Comparison of ENCODE assay signal across 14 cellular contexts in the genomic region with DNA sequence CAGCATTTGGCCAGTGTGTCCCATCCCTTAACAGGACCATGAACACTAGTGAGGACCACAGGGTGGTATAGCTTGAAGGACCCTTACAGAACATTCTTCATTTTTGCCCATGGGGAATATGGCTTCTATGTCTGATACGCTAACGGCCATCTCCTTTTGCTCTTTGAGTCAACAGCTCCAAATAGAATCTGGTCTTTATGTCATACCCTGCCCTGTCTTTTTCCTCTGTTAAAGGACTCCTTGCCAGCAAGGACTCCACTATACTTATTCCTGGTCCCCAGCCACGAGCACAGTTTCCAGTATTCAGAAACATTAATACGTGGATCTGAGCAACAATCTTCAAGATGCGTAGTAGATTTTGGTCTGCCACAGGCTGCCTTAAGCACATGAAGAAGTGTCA. TPM values are rescaled to one million over a fixed set of nuclear protein-coding genes. Genes with fewer than 3 reads are reported as not detected.
DNase-seq lines count a peak whose midpoint lies in the region; ATAC-seq, FAIRE-seq and TF ChIP-seq lines count a peak whose summit lies in the region.
"Had no signal": no experiment of that assay in that cellular context is flagged by ENCODE, and none has a peak within 500 bp of the region (broad histone marks: within the 10 kb centered on the region; RNA-seq: fewer than 3 reads in every experiment).

No MANE protein-coding gene starts in this region.

- no peak for FAIRE-seq in HepG2 (lab: Jason Lieb, UNC)

- H3K4me1 ChIP-seq in DND-41 (ENCODE audit: insufficient read depth, low read length) (peaks cover 38% of the 10 kb centered on the region), right cardiac atrium (ENCODE audit: control insufficient read depth, insufficient read depth, low read length) (peaks cover 9% of the 10 kb centered on the region), sigmoid colon (peaks cover 0 to 22% (median 17%) of the 10 kb centered on the region in 4 donors), HepG2 (ENCODE audit: insufficient read depth, low read length) (peaks cover 40% of the 10 kb centered on the region)

- TF ChIP-seq CTCF in DND-41 (IDR thresholded peaks at IDR 0.05; ENCODE audit: borderline replicate concordance, extremely low read depth, low read length, poor library complexity, severe bottlenecking) (no peak), brain microvascular endothelial cell (IDR thresholded peaks at IDR 0.05; ENCODE audit: low read depth, low read length, missing control alignments) (no peak), sigmoid colon (IDR thresholded peaks at IDR 0.05) (no peak), HepG2 (CRISPR knock-in tag; IDR thresholded peaks at IDR 0.05) (no peak)

- WGBS in right cardiac atrium = 60% methylated on average over 5 of the region's 5 CpGs
- 92 to 94% methylated on average over 5 of the region's 5 CpGs for WGBS in sigmoid colon, 2 donors
- WGBS in HepG2 (ENCODE audit: low lambda C conversion rate) = 97% methylated on average over 5 of the region's 5 CpGs

- intact Hi-C loops in right cardiac atrium (cut with DNase I) (no loop called here), sigmoid colon (cut with DNase I) (no loop called here), HepG2 (cut with micrococcal nuclease; ENCODE audit: unreplicated experiment) (no loop called here)

- no peaks in the 10 kb centered on the region for H3K27me3 ChIP-seq in DND-41 (ENCODE audit: insufficient read depth, low read length, poor library complexity)
- H3K27me3 ChIP-seq in brain microvascular endothelial cell (replicated peaks) = no peaks in the 10 kb centered on the region
- H3K27me3 ChIP-seq in right cardiac atrium (ENCODE audit: control insufficient read depth, insufficient read depth) = no peaks in the 10 kb centered on the region
- no peaks in the 10 kb centered on the region for H3K27me3 ChIP-seq in sigmoid colon
- H3K27me3 ChIP-seq in HepG2 (ENCODE audit: control insufficient read depth in 1 of 2, insufficient read depth in 2 of 2, low read length in 2 of 2) = no peaks in the 10 kb centered on the region

- ATAC-seq in DND-41 (ENCODE audit: insufficient read depth, low read depth) = no peak
- ATAC-seq in right cardiac atrium = peak; percentile 12 to 44
- ATAC-seq in HepG2 = no peak
- ATAC-seq: T-helper 17 cell had no signal

- H3K9me3 ChIP-seq in DND-41 (ENCODE audit: insufficient read depth, low read length, severe bottlenecking) (peaks cover 10% of the 10 kb centered on the region), right cardiac atrium (ENCODE audit: control insufficient read depth, low read length) (no peaks in the 10 kb centered on the region), sigmoid colon (peaks cover 0 to 6% (median 1%) of the 10 kb centered on the region in 4 donors), HepG2 (ENCODE audit: low read length) (peaks cover 15% of the 10 kb centered on the region; the same call in 1 of the 2 replicates)

- no peak overlapping the region for H3K4me2 ChIP-seq in DND-41 (ENCODE audit: insufficient read depth, low read length)
- H3K4me2 ChIP-seq in HepG2 (ENCODE audit: low read depth, low read length) = no peak overlapping the region

- H3K4me3 ChIP-seq in DND-41 (ENCODE audit: low read depth in 1 of 2, low read length in 2 of 2) = no peak overlapping the region
- H3K4me3 ChIP-seq in brain microvascular endothelial cell (ENCODE audit: low read depth, low read length) = no peak overlapping the region
- no peak overlapping the region for H3K4me3 ChIP-seq in right cardiac atrium (ENCODE audit: low read length)
- H3K4me3 ChIP-seq in sigmoid colon = no peak overlapping the region
- H3K4me3 ChIP-seq in HepG2 (replicated peaks in 1 of 3; ENCODE audit: insufficient read depth in 1 of 3, low read depth in 2 of 3, low read length in 3 of 3) = no peak overlapping the region

- H3K79me2 ChIP-seq in DND-41 (ENCODE audit: insufficient read depth, low read length) = no peaks in the 10 kb centered on the region
- no peaks in the 10 kb centered on the region for H3K79me2 ChIP-seq in HepG2 (ENCODE audit: insufficient read depth, low read length)

- TF ChIP-seq POLR2A in sigmoid colon (IDR thresholded peaks at IDR 0.05) (no peak), HepG2 (IDR thresholded peaks at IDR 0.05; ENCODE audit: insufficient read depth in 1 of 2, low read depth in 2 of 2, low read length in 2 of 2) (no peak)

- H3K9ac ChIP-seq in DND-41 (ENCODE audit: low read depth, low read length) (no peak overlapping the region), HepG2 (ENCODE audit: insufficient read depth, low read depth, low read length) (no peak overlapping the region)

- H2AFZ ChIP-seq in DND-41 (ENCODE audit: low read depth, low read length) = no peak overlapping the region
- no peak overlapping the region for H2AFZ ChIP-seq in HepG2 (ENCODE audit: low read length)

- TF ChIP-seq EP300 in sigmoid colon (IDR thresholded peaks at IDR 0.05) = no peak
- no peak for TF ChIP-seq EP300 in HepG2 (IDR thresholded peaks at IDR 0.05; ENCODE audit: low read depth in 2 of 2, low read length in 2 of 2)
- no peak for TF ChIP-seq EP300 in HepG2 (CRISPR knock-in tag; IDR thresholded peaks at IDR 0.05; ENCODE audit: borderline replicate concordance)

- no peaks in the 10 kb centered on the region for H4K20me1 ChIP-seq in DND-41 (ENCODE audit: insufficient read depth, low read length)
- H4K20me1 ChIP-seq in HepG2 (ENCODE audit: insufficient read depth, low read length) = no peaks in the 10 kb centered on the region

- H3K27ac ChIP-seq in DND-41 (ENCODE audit: low read length) = peak overlapping the region; percentile 81
- H3K27ac ChIP-seq in brain microvascular endothelial cell = peak overlapping the region; percentile 81
- peak overlapping the region; percentile 48 for H3K27ac ChIP-seq in right cardiac atrium (ENCODE audit: low read length)
- peak overlapping the region; percentile 38 to 60 (median 46) for H3K27ac ChIP-seq in sigmoid colon
- H3K27ac ChIP-seq in HepG2 (ENCODE audit: extremely low read length, insufficient read depth, low read length) = no peak overlapping the region

- POLR2A ChIA-PET in HepG2 (lab: Yijun Ruan, JAX) = interaction anchor here (1.2 to 3.0 kb wide), 3 partner anchors 10 to 54 kb away, joined by 3 to 33 read pairs (median 7); a partner anchor contains a TSS

- BruUV-seq in HepG2 (replicated peaks; lab: Mats Ljungman, UMichigan) = no TSS peak

- in situ Hi-C loops in brain microvascular endothelial cell (cut with HindIII; ENCODE audit: low pct_ligation_motif_present, low sequenced_read_pairs) = no loop called here
- in situ Hi-C loops in HepG2 (cut with HindIII; ENCODE audit: extremely low pct_ligation_motif_present, low pct_unique_long_range_greater_than_20kb) = no loop called here

- DNase-seq in DND-41 (no peak), brain microvascular endothelial cell (no peak), right cardiac atrium (no peak), sigmoid colon (no peak), dedifferentiated amniotic fluid mesenchymal stem cell (ENCODE audit: extremely low spot score) (no peak), HepG2 (ENCODE audit: low spot score) (no peak), NCI-H2107 treated with DMSO at 0.1 percent for 48 hours (lab: John Stamatoyannopoulos, UW; ENCODE audit: unreplicated experiment) (no peak), AG08395 (ENCODE audit: low spot score) (no peak)
- DNase-seq: activated CD4-positive, alpha-beta T cell treated with anti-CD3 and anti-CD28 coated beads for 48 hours; activated T-cell treated with anti-CD3 and anti-CD28 coated beads, Interleukin-2, amount 50 U/mL, for 24 hours; effector CD8-positive, alpha-beta T cell; NCI-H1436; NCI-H524 treated with DMSO at 0.1 percent for 48 hours; T-helper 17 cell had no signal

- CTCF ChIA-PET in HepG2 (lab: Yijun Ruan, JAX; ENCODE audit: low intra/inter-chr PET ratio, low total read pairs) = no interaction called here

- H3K36me3 ChIP-seq in DND-41 (ENCODE audit: insufficient read depth, low read length) (no peaks in the 10 kb centered on the region), brain microvascular endothelial cell (replicated peaks) (no peaks in the 10 kb centered on the region), sigmoid colon (no peaks in the 10 kb centered on the region), HepG2 (replicated peaks in 1 of 2; ENCODE audit: control insufficient read depth in 1 of 2, insufficient read depth in 2 of 2, low read length in 2 of 2) (no peaks in the 10 kb centered on the region)

- no peak for TF ChIP-seq RAD21 in HepG2 (CRISPR knock-in tag; IDR thresholded peaks at IDR 0.05)

RNA-seq across cellular contexts. Expression of a gene that starts 22.5 kb away (rescaled TPM):
- total RNA-seq in right cardiac atrium (10 to 100 TPM; 27.3 to 42.1 (median 32.7) TPM), sigmoid colon (10 to 100 TPM; 19.6 to 88.0 (median 22.9) TPM), HepG2 (2016; rRNA removed; fragmentation: Illumina TruSeq; extraction: Trizol) (41.4 and 60.1 TPM in 2 replicates)
- polyA plus RNA-seq in right cardiac atrium (23.6 TPM), sigmoid colon (100 to 1,000 TPM in 2 of 3 donors, 10 to 100 TPM in 1; 97.9 to 230 (median 161) TPM), HepG2 (2011; rRNA removed) (48.7 and 60.5 TPM in 2 replicates)
- total RNA-seq in HepG2 (2016; cell fraction: cytosol; rRNA removed; fragmentation: Illumina TruSeq; extraction: Trizol; ENCODE audit: low read depth) = 22.9 and 24.8 TPM in 2 replicates
- 40.1 and 52.3 TPM in 2 replicates for total RNA-seq in HepG2 (2016; cell fraction: insoluble cytoplasmic fraction; rRNA removed; fragmentation: Illumina TruSeq; extraction: Trizol)
- total RNA-seq in HepG2 (2016; cell fraction: membrane; rRNA removed; fragmentation: Illumina TruSeq; extraction: Trizol) = 38.4 and 42.1 TPM in 2 replicates
- total RNA-seq in HepG2 (2016; cell fraction: nucleus; rRNA removed; fragmentation: Illumina TruSeq; extraction: Trizol) = 23.4 and 26.0 TPM in 2 replicates
- 35.1 and 50.0 TPM in 2 replicates for polyA plus RNA-seq in HepG2 (2011; cell fraction: cytosol; rRNA removed)
- 16.6 and 20.7 TPM in 2 replicates for polyA plus RNA-seq in HepG2 (2011; cell fraction: nucleus; rRNA removed)
- 55.8 and 68.9 TPM in 2 replicates for polyA plus RNA-seq in HepG2 (2012)
- 37.2 and 40.1 TPM in 2 replicates for polyA plus RNA-seq in HepG2 (2016; cell fraction: cytosol; fragmentation: Illumina TruSeq; extraction: Trizol; ENCODE audit: low read depth)
- 67.5 and 71.1 TPM in 2 replicates for polyA plus RNA-seq in HepG2 (2016; cell fraction: insoluble cytoplasmic fraction; fragmentation: Illumina TruSeq; extraction: Trizol; ENCODE audit: low read depth)
- polyA plus RNA-seq in HepG2 (2016; cell fraction: membrane; fragmentation: Illumina TruSeq; extraction: Trizol; ENCODE audit: low read depth) = 42.6 and 44.3 TPM in 2 replicates
- 39.9 and 41.4 TPM in 2 replicates for polyA plus RNA-seq in HepG2 (2016; cell fraction: nucleus; fragmentation: Illumina TruSeq; extraction: Trizol; ENCODE audit: insufficient read depth, low read depth)
- polyA minus RNA-seq in HepG2 (2011; rRNA and poly(A)+ RNA removed; ENCODE audit: low replicate concordance) = 29.1 and 31.0 TPM in 2 replicates
- 46.4 and 51.7 TPM in 2 replicates for polyA minus RNA-seq in HepG2 (2011; cell fraction: cytosol; rRNA and poly(A)+ RNA removed)
- polyA minus RNA-seq in HepG2 (2011; cell fraction: nucleus; rRNA and poly(A)+ RNA removed) = 32.6 and 44.3 TPM in 2 replicates

RNA-seq across cellular contexts. Expression of a gene that starts 53.9 kb away (rescaled TPM):
- total RNA-seq in right cardiac atrium (10 to 100 TPM; 34.7 to 49.3 (median 43.6) TPM), sigmoid colon (10 to 100 TPM; 41.0 to 56.6 (median 47.9) TPM), HepG2 (2016; rRNA removed; fragmentation: Illumina TruSeq; extraction: Trizol) (88.9 and 90.3 TPM in 2 replicates)
- polyA plus RNA-seq in right cardiac atrium (44.1 TPM), sigmoid colon (10 to 100 TPM; 42.0 to 49.5 (median 47.3) TPM), HepG2 (2011; rRNA removed) (73.4 and 77.7 TPM in 2 replicates)
- total RNA-seq in HepG2 (2016; cell fraction: cytosol; rRNA removed; fragmentation: Illumina TruSeq; extraction: Trizol; ENCODE audit: low read depth) = 14.5 and 15.0 TPM in 2 replicates
- total RNA-seq in HepG2 (2016; cell fraction: insoluble cytoplasmic fraction; rRNA removed; fragmentation: Illumina TruSeq; extraction: Trizol) = 82.7 and 90.1 TPM in 2 replicates
- 49.2 and 50.7 TPM in 2 replicates for total RNA-seq in HepG2 (2016; cell fraction: membrane; rRNA removed; fragmentation: Illumina TruSeq; extraction: Trizol)
- total RNA-seq in HepG2 (2016; cell fraction: nucleus; rRNA removed; fragmentation: Illumina TruSeq; extraction: Trizol) = 48.4 and 54.7 TPM in 2 replicates
- polyA plus RNA-seq in HepG2 (2011; cell fraction: cytosol; rRNA removed) = 83.3 and 106 TPM in 2 replicates
- 69.3 and 70.9 TPM in 2 replicates for polyA plus RNA-seq in HepG2 (2011; cell fraction: nucleus; rRNA removed)
- polyA plus RNA-seq in HepG2 (2012) = 57.7 and 65.4 TPM in 2 replicates
- polyA plus RNA-seq in HepG2 (2016; cell fraction: cytosol; fragmentation: Illumina TruSeq; extraction: Trizol; ENCODE audit: low read depth) = 15.1 and 16.9 TPM in 2 replicates
- 96.1 and 98.5 TPM in 2 replicates for polyA plus RNA-seq in HepG2 (2016; cell fraction: insoluble cytoplasmic fraction; fragmentation: Illumina TruSeq; extraction: Trizol; ENCODE audit: low read depth)
- 36.1 and 39.8 TPM in 2 replicates for polyA plus RNA-seq in HepG2 (2016; cell fraction: membrane; fragmentation: Illumina TruSeq; extraction: Trizol; ENCODE audit: low read depth)
- polyA plus RNA-seq in HepG2 (2016; cell fraction: nucleus; fragmentation: Illumina TruSeq; extraction: Trizol; ENCODE audit: insufficient read depth, low read depth) = 90.6 and 97.4 TPM in 2 replicates
- 73.1 and 84.7 TPM in 2 replicates for polyA minus RNA-seq in HepG2 (2011; rRNA and poly(A)+ RNA removed; ENCODE audit: low replicate concordance)
- polyA minus RNA-seq in HepG2 (2011; cell fraction: cytosol; rRNA and poly(A)+ RNA removed) = 32.4 and 32.5 TPM in 2 replicates
- polyA minus RNA-seq in HepG2 (2011; cell fraction: nucleus; rRNA and poly(A)+ RNA removed) = 39.9 and 43.4 TPM in 2 replicates

Comparison
In these comparisons a context has a peak if more than half of its experiments do, and no peak if none do; other contexts are left out.
1. ATAC-seq: peak in right cardiac atrium (2 of 2); none in DND-41 (single experiment) and HepG2 (single experiment).